1 cellular context compared by ENCODE assay signal in genomic region chr13:31161583-31162150, GRCh38.
TF ChIP-seq lines count a peak whose summit lies in the region.

HSPH1 (minus strand) TSS chr13:31161904; CDS start chr13:31161582, 322 bp downstream.

TF ChIP-seq in HepG2, 621 proteins besides CTCF, POLR2A, EP300 and RAD21 (continued from another document and continues in another):
- TF ChIP-seq PAWR (CRISPR knock-in tag; IDR thresholded peaks at IDR 0.05; ENCODE audit: borderline replicate concordance) (no peak), TBX2 (CRISPR knock-in tag; IDR thresholded peaks at IDR 0.05; ENCODE audit: borderline replicate concordance) (peak; percentile 68; the same call in 1 of the 2 replicates), DR1 (CRISPR knock-in tag; IDR thresholded peaks at IDR 0.05) (0 out of 2 replicates have a peak, but pooled peaks have one; percentile 44), IRF9 (CRISPR knock-in tag; IDR thresholded peaks at IDR 0.05; ENCODE audit: borderline replicate concordance) (peak; percentile 53; the same call in 1 of the 2 replicates), ZNF737 (CRISPR knock-in tag; IDR thresholded peaks at IDR 0.05; ENCODE audit: borderline replicate concordance) (no peak; the same call in 1 of the 2 replicates), REXO4 (CRISPR knock-in tag; IDR thresholded peaks at IDR 0.05; ENCODE audit: borderline replicate concordance) (no peak), RBM22 (optimal IDR thresholded peaks at IDR 0.05; ENCODE audit: low read length) (no peak), ZNF34 (CRISPR knock-in tag; IDR thresholded peaks at IDR 0.05; ENCODE audit: borderline replicate concordance) (no peak), ZNF749 (CRISPR knock-in tag; IDR thresholded peaks at IDR 0.05; ENCODE audit: borderline replicate concordance) (no peak), STAT5B (CRISPR knock-in tag; IDR thresholded peaks at IDR 0.05) (no peak), SRF (IDR thresholded peaks at IDR 0.05; ENCODE audit: low read depth, low read length) (no peak), ZFP1 (CRISPR knock-in tag; IDR thresholded peaks at IDR 0.05) (no peak), ZNF619 (CRISPR knock-in tag; IDR thresholded peaks at IDR 0.05) (no peak), HNRNPH1 (optimal IDR thresholded peaks at IDR 0.05; ENCODE audit: low read depth, low read length) (no peak), ZNF552 (CRISPR knock-in tag; IDR thresholded peaks at IDR 0.05; ENCODE audit: borderline replicate concordance) (peak; percentile 64; the same call in 1 of the 2 replicates), ZBTB4 (CRISPR knock-in tag; IDR thresholded peaks at IDR 0.05; ENCODE audit: borderline replicate concordance) (no peak), MAFF (IDR thresholded peaks at IDR 0.05; ENCODE audit: low read depth, low read length) (no peak), ATF7 (IDR thresholded peaks at IDR 0.05) (no peak), ATF7 (CRISPR knock-in tag; IDR thresholded peaks at IDR 0.05) (no peak), ZNF572 (CRISPR knock-in tag; IDR thresholded peaks at IDR 0.05) (no peak), ZFY (CRISPR knock-in tag; IDR thresholded peaks at IDR 0.05) (peak; percentile 81), SMARCC2 (IDR thresholded peaks at IDR 0.05) (no peak), ZNF792 (CRISPR knock-in tag; IDR thresholded peaks at IDR 0.05) (peak; percentile 62; the same call in 1 of the 2 replicates), ZNF776 (CRISPR knock-in tag; IDR thresholded peaks at IDR 0.05) (no peak), TGIF2 (CRISPR knock-in tag; IDR thresholded peaks at IDR 0.05) (no peak; the same call in 1 of the 2 replicates), ZNF275 (CRISPR knock-in tag; IDR thresholded peaks at IDR 0.05; ENCODE audit: borderline replicate concordance) (no peak), RORA (CRISPR knock-in tag; IDR thresholded peaks at IDR 0.05) (no peak; the same call in 1 of the 2 replicates), ZFYVE20 (CRISPR knock-in tag; IDR thresholded peaks at IDR 0.05; ENCODE audit: borderline replicate concordance, low read depth) (no peak), WIZ (CRISPR knock-in tag; IDR thresholded peaks at IDR 0.05) (no peak), IKZF5 (CRISPR knock-in tag; IDR thresholded peaks at IDR 0.05) (peak; percentile 70), HNRNPLL (IDR thresholded peaks at IDR 0.05; ENCODE audit: low read depth, low read length, poor library complexity, severe bottlenecking) (peak; percentile 90), KLF6 (CRISPR knock-in tag; IDR thresholded peaks at IDR 0.05) (peak; percentile 80; the same call in 1 of the 2 replicates), ZBTB2 (CRISPR knock-in tag; IDR thresholded peaks at IDR 0.05; ENCODE audit: low read depth) (peak; percentile 63; the same call in 1 of the 2 replicates), ZNF235 (CRISPR knock-in tag; IDR thresholded peaks at IDR 0.05; ENCODE audit: borderline replicate concordance) (no peak), GABPB1 (CRISPR knock-in tag; IDR thresholded peaks at IDR 0.05) (peak; percentile 96), TOPORS (CRISPR knock-in tag; IDR thresholded peaks at IDR 0.05) (no peak), ZNF558 (CRISPR knock-in tag; IDR thresholded peaks at IDR 0.05; ENCODE audit: borderline replicate concordance) (peak; percentile 52; the same call in 1 of the 2 replicates), GATA4 (IDR thresholded peaks at IDR 0.05; ENCODE audit: borderline replicate concordance, low read depth) (no peak), YEATS4 (CRISPR knock-in tag; IDR thresholded peaks at IDR 0.05; ENCODE audit: borderline replicate concordance) (peak; percentile 44; the same call in 1 of the 2 replicates), ZNF547 (CRISPR knock-in tag; IDR thresholded peaks at IDR 0.05) (no peak), SMAD3 (CRISPR knock-in tag; IDR thresholded peaks at IDR 0.05) (no peak), SMC3 (IDR thresholded peaks at IDR 0.05; ENCODE audit: low read length) (no peak), ATF7-NPFF (CRISPR knock-in tag; IDR thresholded peaks at IDR 0.05; ENCODE audit: low read depth) (peak; percentile 67; the same call in 1 of the 2 replicates), ZNF691 (CRISPR knock-in tag; IDR thresholded peaks at IDR 0.05; ENCODE audit: borderline replicate concordance, low read depth) (no peak), NCOA2 (CRISPR knock-in tag; IDR thresholded peaks at IDR 0.05) (peak; percentile 23), ZSCAN20 (CRISPR knock-in tag; IDR thresholded peaks at IDR 0.05; ENCODE audit: borderline replicate concordance) (peak; percentile 33; the same call in 1 of the 2 replicates), ZNF687 (CRISPR knock-in tag; IDR thresholded peaks at IDR 0.05) (peak; percentile 97), SOX6 (IDR thresholded peaks at IDR 0.05) (no peak), SOX6 (CRISPR knock-in tag; IDR thresholded peaks at IDR 0.05) (peak; percentile 47; the same call in 1 of the 2 replicates), ZNF710 (CRISPR knock-in tag; IDR thresholded peaks at IDR 0.05; ENCODE audit: borderline replicate concordance) (0 out of 2 replicates have a peak, but pooled peaks have one; percentile 25)
